Comparison of ENCODE assay signal across 20 cellular contexts in genomic region chrX:70973221-70973620, GRCh38. TPM values are rescaled to one million over a fixed set of nuclear protein-coding genes. Genes with fewer than 3 reads are reported as not detected.
DNase-seq lines count a peak whose midpoint lies in the region; ATAC-seq, FAIRE-seq and TF ChIP-seq lines count a peak whose summit lies in the region.
"Had no signal": no experiment of that assay in that cellular context is flagged by ENCODE, and none has a peak within 500 bp of the region (broad histone marks: within the 10 kb centered on the region; RNA-seq: fewer than 3 reads in every experiment).

No MANE protein-coding gene starts in this region.

- H3K9ac ChIP-seq in K562 (ENCODE audit: insufficient read depth in 1 of 2, low read depth in 2 of 2, low read length in 2 of 2) = no peak overlapping the region
- H3K9ac ChIP-seq: GM23248 had no signal

- no peak for TF ChIP-seq POLR2A in K562 (conservative IDR thresholded peaks at IDR 0.05)

- FAIRE-seq in K562 (lab: Jason Lieb, UNC) = no peak
- FAIRE-seq: GM12878, GM19239, H1 had no signal

- 31% methylated on average over 3 of the region's 3 CpGs for WGBS in K562 (ENCODE audit: insufficient coverage, low coverage, missing lambda C conversion rate)

- no peak overlapping the region for H3K4me2 ChIP-seq in K562 (ENCODE audit: insufficient read depth, low read length)

- no TSS peak for BruUV-seq in K562 (replicated peaks; lab: Mats Ljungman, UMichigan)

- intact Hi-C loops in K562 (cut with micrococcal nuclease) = loop anchor here (10.0 kb wide), 1 partner anchor 672 kb away; no protein-coding TSS in a partner anchor

- no peak overlapping the region for H3K27ac ChIP-seq in K562 (ENCODE audit: extremely low read depth, low read depth, low read length)
- H3K27ac ChIP-seq: GM23248 had no signal

- H3K36me3 ChIP-seq in K562 (ENCODE audit: control insufficient read depth, insufficient read depth, low read length) = no peaks in the 10 kb centered on the region

- TF ChIP-seq CTCF in K562 (IDR thresholded peaks at IDR 0.05 in 2 of 3, conservative IDR thresholded peaks at IDR 0.05 in 1 of 3; ENCODE audit: insufficient read depth in 2 of 3, low read depth in 1 of 3, low read length in 3 of 3) (no peak), fibroblast of villous mesenchyme (IDR thresholded peaks at IDR 0.05; ENCODE audit: insufficient read depth, low read depth, low read length) (no peak)

- H4K20me1 ChIP-seq in K562 (replicated peaks; ENCODE audit: control insufficient read depth, insufficient read depth, low read length) = no peaks in the 10 kb centered on the region

- H3K9me3 ChIP-seq in K562 (replicated peaks; ENCODE audit: control insufficient read depth, insufficient read depth, low read depth, low read length) = no peaks in the 10 kb centered on the region

- peaks cover 4 to 6% of the 10 kb centered on the region in 2 experiments; a peak in 2 of 5 replicates for H3K4me1 ChIP-seq in K562 (replicated peaks in 1 of 2; ENCODE audit: control insufficient read depth in 2 of 2, insufficient read depth in 2 of 2, low read length in 2 of 2)

- no peak overlapping the region for H3K4me3 ChIP-seq in K562
- no peak overlapping the region for H3K4me3 ChIP-seq in fibroblast of villous mesenchyme (ENCODE audit: low read depth, low read length)
- H3K4me3 ChIP-seq: GM12878, GM23248 had no signal

- no peaks in the 10 kb centered on the region for H3K27me3 ChIP-seq in K562 (ENCODE audit: control insufficient read depth in 2 of 2, insufficient read depth in 2 of 2, low read length in 2 of 2)

- ATAC-seq in K562 = no peak
- ATAC-seq: GM12878, HCT116 had no signal

- DNase-seq in M059J (ENCODE audit: low read depth) = peak; percentile 24
- no peak for DNase-seq in K562 (ENCODE audit: extremely low read depth in 1 of 4, low spot score in 3 of 4)
- DNase-seq in fibroblast of villous mesenchyme (ENCODE audit: low read depth) = peak; percentile 3
- no peak for DNase-seq in DMS 273 (lab: John Stamatoyannopoulos, UW; ENCODE audit: unreplicated experiment)
- no peak for DNase-seq in NCI-H2029 treated with DMSO at 0.1 percent for 48 hours (lab: John Stamatoyannopoulos, UW)
- DNase-seq in NCI-H1694 (lab: John Stamatoyannopoulos, UW) = no peak
- DNase-seq: Calu3; CD4-positive, alpha-beta memory T cell; COR-L47; DMS153; DND-41; GDM1; GM23248; H7 had no signal

- H3K9me1 ChIP-seq in K562 (ENCODE audit: control insufficient read depth, insufficient read depth, low read length) = no peaks in the 10 kb centered on the region

- CTCF ChIA-PET in K562 (lab: Yijun Ruan, JAX; ENCODE audit: low intra/inter-chr PET ratio) = no interaction called here

- no peak for TF ChIP-seq EP300 in K562 (IDR thresholded peaks at IDR 0.05; ENCODE audit: low read length)

- H3K79me2 ChIP-seq in K562 (ENCODE audit: control insufficient read depth, insufficient read depth, low read length) = no peaks in the 10 kb centered on the region

- TF ChIP-seq RAD21 in K562 (CRISPR knock-in tag; conservative IDR thresholded peaks at IDR 0.05 in 1 of 2, IDR thresholded peaks at IDR 0.05 in 1 of 2) = no peak

- in situ Hi-C loops in K562 (cut with MboI) = no loop called here

- H2AFZ ChIP-seq in K562 (ENCODE audit: low read depth, low read length) = peak overlapping the region; percentile 50; the same call in 1 of the 2 replicates
- H2AFZ ChIP-seq: GM23248 had no signal

- POLR2A ChIA-PET in K562 (lab: Yijun Ruan, JAX) = no interaction called here

TF ChIP-seq in K562, 482 proteins besides CTCF, POLR2A, EP300 and RAD21:
- TF ChIP-seq, protein P1, sequence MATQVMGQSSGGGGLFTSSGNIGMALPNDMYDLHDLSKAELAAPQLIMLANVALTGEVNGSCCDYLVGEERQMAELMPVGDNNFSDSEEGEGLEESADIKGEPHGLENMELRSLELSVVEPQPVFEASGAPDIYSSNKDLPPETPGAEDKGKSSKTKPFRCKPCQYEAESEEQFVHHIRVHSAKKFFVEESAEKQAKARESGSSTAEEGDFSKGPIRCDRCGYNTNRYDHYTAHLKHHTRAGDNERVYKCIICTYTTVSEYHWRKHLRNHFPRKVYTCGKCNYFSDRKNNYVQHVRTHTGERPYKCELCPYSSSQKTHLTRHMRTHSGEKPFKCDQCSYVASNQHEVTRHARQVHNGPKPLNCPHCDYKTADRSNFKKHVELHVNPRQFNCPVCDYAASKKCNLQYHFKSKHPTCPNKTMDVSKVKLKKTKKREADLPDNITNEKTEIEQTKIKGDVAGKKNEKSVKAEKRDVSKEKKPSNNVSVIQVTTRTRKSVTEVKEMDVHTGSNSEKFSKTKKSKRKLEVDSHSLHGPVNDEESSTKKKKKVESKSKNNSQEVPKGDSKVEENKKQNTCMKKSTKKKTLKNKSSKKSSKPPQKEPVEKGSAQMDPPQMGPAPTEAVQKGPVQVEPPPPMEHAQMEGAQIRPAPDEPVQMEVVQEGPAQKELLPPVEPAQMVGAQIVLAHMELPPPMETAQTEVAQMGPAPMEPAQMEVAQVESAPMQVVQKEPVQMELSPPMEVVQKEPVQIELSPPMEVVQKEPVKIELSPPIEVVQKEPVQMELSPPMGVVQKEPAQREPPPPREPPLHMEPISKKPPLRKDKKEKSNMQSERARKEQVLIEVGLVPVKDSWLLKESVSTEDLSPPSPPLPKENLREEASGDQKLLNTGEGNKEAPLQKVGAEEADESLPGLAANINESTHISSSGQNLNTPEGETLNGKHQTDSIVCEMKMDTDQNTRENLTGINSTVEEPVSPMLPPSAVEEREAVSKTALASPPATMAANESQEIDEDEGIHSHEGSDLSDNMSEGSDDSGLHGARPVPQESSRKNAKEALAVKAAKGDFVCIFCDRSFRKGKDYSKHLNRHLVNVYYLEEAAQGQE (CRISPR knock-in tag; IDR thresholded peaks at IDR 0.05; ENCODE audit: low read depth) = no peak
- TF ChIP-seq CBX3 (IDR thresholded peaks at IDR 0.05; ENCODE audit: borderline replicate concordance in 1 of 2, low read length in 2 of 2) (no peak), ZNF212 (CRISPR knock-in tag; IDR thresholded peaks at IDR 0.05) (no peak), HEY1 (CRISPR knock-in tag; IDR thresholded peaks at IDR 0.05; ENCODE audit: borderline replicate concordance) (no peak), ZNF57 (CRISPR knock-in tag; IDR thresholded peaks at IDR 0.05) (no peak), DIDO1 (tag; IDR thresholded peaks at IDR 0.05; ENCODE audit: low read depth) (no peak), ZNF384 (IDR thresholded peaks at IDR 0.05; ENCODE audit: low read depth, low read length) (no peak)
- TF ChIP-seq, protein P2, sequence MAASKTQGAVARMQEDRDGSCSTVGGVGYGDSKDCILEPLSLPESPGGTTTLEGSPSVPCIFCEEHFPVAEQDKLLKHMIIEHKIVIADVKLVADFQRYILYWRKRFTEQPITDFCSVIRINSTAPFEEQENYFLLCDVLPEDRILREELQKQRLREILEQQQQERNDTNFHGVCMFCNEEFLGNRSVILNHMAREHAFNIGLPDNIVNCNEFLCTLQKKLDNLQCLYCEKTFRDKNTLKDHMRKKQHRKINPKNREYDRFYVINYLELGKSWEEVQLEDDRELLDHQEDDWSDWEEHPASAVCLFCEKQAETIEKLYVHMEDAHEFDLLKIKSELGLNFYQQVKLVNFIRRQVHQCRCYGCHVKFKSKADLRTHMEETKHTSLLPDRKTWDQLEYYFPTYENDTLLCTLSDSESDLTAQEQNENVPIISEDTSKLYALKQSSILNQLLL (CRISPR knock-in tag; IDR thresholded peaks at IDR 0.05; ENCODE audit: borderline replicate concordance) = no peak

RNA-seq across cellular contexts. Expression of gene SLC7A3, which starts 42.3 kb away (rescaled TPM):
- not detected in 2 replicates for total RNA-seq in M059J (2014; rRNA removed; shearing (Covaris generic))
- total RNA-seq in K562 (2011; cell fraction: chromatin; rRNA removed; ENCODE audit: low replicate concordance) = not detected in 2 replicates
- not detected in 2 replicates for total RNA-seq in K562 (2011; cell fraction: nucleolus; rRNA removed)
- total RNA-seq in K562 (2011; cell fraction: nucleoplasm; rRNA removed) = not detected in 2 replicates
- total RNA-seq in K562 (2014; rRNA removed) (not detected in 2 replicates), K562 (2014; rRNA removed; fragmentation: Illumina TruSeq; extraction: Trizol) (not detected in 2 replicates), K562 (2015; rRNA removed; fragmentation: Illumina TruSeq; extraction: Trizol) (not detected in 2 replicates), K562 (2021) (0.13 TPM in 2 replicates), fibroblast of villous mesenchyme (under 0.01 and 0.86 TPM in 2 replicates)
- polyA plus RNA-seq in K562 (2011; rRNA removed) (not detected in 2 replicates), K562 (2014; fragmentation: Illumina TruSeq; extraction: Trizol) (not detected in 2 replicates), K562 (2014; fragmentation: Nextera tagmentation; extraction: Ambion mirVana) (under 1 TPM in 1 of 2 experiments, not detected in 1; 0.03 TPM), K562 (2014; rRNA removed) (not detected in 2 replicates)
- polyA plus RNA-seq in K562 (2011; cell fraction: cytosol; rRNA removed) = not detected in 2 replicates
- polyA plus RNA-seq in K562 (2011; cell fraction: nucleus; rRNA removed) = not detected in 2 replicates
- polyA plus RNA-seq in K562 (2012) = 0.04 TPM in 1 of 2 replicates, not detected in the other
- polyA minus RNA-seq in K562 (2011; rRNA and poly(A)+ RNA removed) = not detected in 2 replicates
- not detected in 2 replicates for polyA minus RNA-seq in K562 (2011; cell fraction: cytosol; rRNA and poly(A)+ RNA removed)
- polyA minus RNA-seq in K562 (2011; cell fraction: nucleus; rRNA and poly(A)+ RNA removed) = not detected in 2 replicates
- total RNA-seq: A172; Calu3; CD4-positive, alpha-beta memory T cell had no signal
- polyA plus RNA-seq: BJ; CD4-positive, alpha-beta memory T cell; GM23248 had no signal

Comparison
In these comparisons a context has a peak if more than half of its experiments do, and no peak if none do; other contexts are left out.
1. DNase-seq: peak in M059J (single experiment) and fibroblast of villous mesenchyme (single experiment); none in K562 (0 of 4), DMS 273 (single experiment), NCI-H2029 treated with DMSO at 0.1 percent for 48 hours (single experiment) and NCI-H1694 (single experiment).